16 cellular contexts compared by ENCODE assay signal in genomic region chr1:230165526-230165925, GRCh38.
DNase-seq lines count a peak whose midpoint lies in the region; ATAC-seq and TF ChIP-seq lines count a peak whose summit lies in the region.
"Had no signal": no experiment of that assay in that cellular context is flagged by ENCODE, and none has a peak within 500 bp of the region (broad histone marks: within the 10 kb centered on the region; RNA-seq: fewer than 3 reads in every experiment).

No MANE protein-coding gene starts in this region.

- H3K36me3 ChIP-seq in heart left ventricle (no peaks in the 10 kb centered on the region), OCI-LY1 (ENCODE audit: insufficient read depth, low read length) (no peaks in the 10 kb centered on the region)

- no peaks in the 10 kb centered on the region for H4K20me1 ChIP-seq in OCI-LY1 (ENCODE audit: insufficient read depth, low read length)

- H3K4me1 ChIP-seq in heart left ventricle (peaks cover 0 to 48% (median 14%) of the 10 kb centered on the region in 12 donors), OCI-LY1 (ENCODE audit: insufficient read depth, low read length, severe bottlenecking) (peaks cover 84% of the 10 kb centered on the region)

- H3K4me3 Mint-ChIP-seq in osteocyte (ENCODE audit: unreplicated experiment): no peak overlapping the region

- intact Hi-C loops in heart left ventricle (cut with DNase I): loop anchor here in 2 of 10 donors (5.0 to 10.0 kb wide), 3 partner anchors 98 to 503 kb away; partner anchors contain the start of gene GALNT2 (in 2 of the 2)
- intact Hi-C loops in left cardiac atrium (cut with DNase I): no loop called here

- H3K4me2 ChIP-seq in OCI-LY1 (ENCODE audit: low read length): no peak overlapping the region

- no peaks in the 10 kb centered on the region for H3K36me3 Mint-ChIP-seq in osteocyte (ENCODE audit: unreplicated experiment)

- TF ChIP-seq CTCF in heart left ventricle (IDR thresholded peaks at IDR 0.05): no peak
- TF ChIP-seq CTCF in OCI-LY1 (IDR thresholded peaks at IDR 0.05; ENCODE audit: low read length): no peak
- no peak for TF ChIP-seq CTCF in osteocyte (IDR thresholded peaks at IDR 0.05)

- no peaks in the 10 kb centered on the region for H3K9me3 Mint-ChIP-seq in osteocyte (ENCODE audit: unreplicated experiment)

- H3K9ac ChIP-seq in OCI-LY1 (ENCODE audit: low read length): peak overlapping the region; percentile 21; the same call in 1 of the 2 replicates

- no peaks in the 10 kb centered on the region for H3F3A ChIP-seq in OCI-LY1 (ENCODE audit: insufficient read depth, low read length)

- WGBS in heart left ventricle, 4 donors: 72 to 81% (median 79%) methylated on average over 4 of the region's 4 CpGs

- no peak overlapping the region for H2AFZ ChIP-seq in OCI-LY1 (ENCODE audit: low read length)

- peaks cover 0 to 5% (median 0%) of the 10 kb centered on the region in 12 donors for H3K9me3 ChIP-seq in heart left ventricle
- no peaks in the 10 kb centered on the region for H3K9me3 ChIP-seq in OCI-LY1 (ENCODE audit: low read length)

- no peak overlapping the region for H3K4me3 ChIP-seq in heart left ventricle
- no peak overlapping the region for H3K4me3 ChIP-seq in OCI-LY1 (ENCODE audit: low read depth, low read length, poor library complexity, severe bottlenecking)

- no peaks in the 10 kb centered on the region for H3K9me2 ChIP-seq in OCI-LY1 (ENCODE audit: low read depth, low read length)

- no peaks in the 10 kb centered on the region for H3K27me3 ChIP-seq in heart left ventricle
- H3K27me3 ChIP-seq in OCI-LY1 (ENCODE audit: insufficient read depth, low read length): no peaks in the 10 kb centered on the region

- no peak overlapping the region for H3K27ac Mint-ChIP-seq in osteocyte (ENCODE audit: unreplicated experiment)

- no peak for TF ChIP-seq POLR2A in heart left ventricle (IDR thresholded peaks at IDR 0.05)

- H3K4me1 Mint-ChIP-seq in osteocyte (ENCODE audit: unreplicated experiment): peaks cover 57% of the 10 kb centered on the region

- H3K27me3 Mint-ChIP-seq in osteocyte (ENCODE audit: unreplicated experiment): no peaks in the 10 kb centered on the region

- H3K27ac ChIP-seq in heart left ventricle: no peak overlapping the region
- H3K27ac ChIP-seq in OCI-LY1 (ENCODE audit: low read depth, low read length, poor library complexity, severe bottlenecking): peak overlapping the region; percentile 88

- peaks cover 37% of the 10 kb centered on the region for H3K79me2 ChIP-seq in OCI-LY1 (ENCODE audit: insufficient read depth, low read length)

- ATAC-seq in heart left ventricle (peak; percentile 9 to 47 (median 18)), left cardiac atrium (no peak), HG03571 (IDR thresholded peaks at IDR 0.05; ENCODE audit: unreplicated experiment) (no peak)

- DNase-seq in heart left ventricle: peak in 2 of 5 donors; percentile 4 to 14
- no peak for DNase-seq in left cardiac atrium
- peak; percentile 72 for DNase-seq in osteocyte (ENCODE audit: extremely low spot score, unreplicated experiment)
- DNase-seq in activated naive CD4-positive, alpha-beta T cell treated with anti-CD3 and anti-CD28 coated beads, Interleukin-2, amount 50 U/mL, for 16 hours: no peak
- no peak for DNase-seq in NCI-H510A treated with DMSO at 0.1 percent for 48 hours (lab: John Stamatoyannopoulos, UW)
- DNase-seq: COR-L47; IMR-90; Kasumi-1; MM.1S; NCI-H1105 treated with DMSO at 0.1 percent for 48 hours; NCI-H187; NCI-H69; NK-92 treated with Interleukin-12 subunit alpha and Interleukin-12 subunit beta, amount 100 ng/mL, for 24 hours; OCI-M1 had no signal

Comparison
In these comparisons a context has a peak if more than half of its experiments do, and no peak if none do; other contexts are left out.
1. ATAC-seq: peak in heart left ventricle (4 of 4); none in left cardiac atrium (0 of 2) and HG03571 (single experiment).